Comparison of ENCODE assay signal across 8 cellular contexts in genomic region chr5:43105369-43106289, GRCh38. TPM values are rescaled to one million over a fixed set of nuclear protein-coding genes. Genes with fewer than 3 reads are reported as not detected.
DNase-seq lines count a peak whose midpoint lies in the region; ATAC-seq and TF ChIP-seq lines count a peak whose summit lies in the region.

No MANE protein-coding gene starts in this region.

- peak; percentile 89 for DNase-seq in NCI-H1092 (lab: John Stamatoyannopoulos, UW)
- peak; percentile 87 for DNase-seq in SK-N-SH
- peak; percentile 96 for DNase-seq in glomerular visceral epithelial cell (ENCODE audit: extremely low spot score)
- peak; percentile 94 for DNase-seq in osteocyte (ENCODE audit: extremely low spot score, unreplicated experiment)
- peak; percentile 60 for DNase-seq in thoracic aorta (ENCODE audit: low spot score)

- H3K4me2 ChIP-seq in SK-N-SH = peak overlapping the region; percentile 77

- H3K4me3 Mint-ChIP-seq in activated naive CD4-positive, alpha-beta T cell treated with anti-CD3 and anti-CD28 coated beads, Interleukin-2, amount 50 U/mL, for 24 hours = peak overlapping the region; percentile 83
- peak overlapping the region; percentile 65 for H3K4me3 Mint-ChIP-seq in osteocyte (ENCODE audit: unreplicated experiment)

- 6% methylated on average over 18 of the region's 20 CpGs for WGBS in SK-N-SH (ENCODE audit: low lambda C conversion rate)

- CTCF ChIA-PET in SK-N-SH (lab: Yijun Ruan, JAX) = interaction anchor here (0.6 to 4.3 kb wide), 54 partner anchors 8 to 402 kb away, joined by 3 to 35 read pairs (median 4); partner anchors contain the start of genes ANXA2R, HMGCS1, TMEM267 and ZNF131

- peaks cover 8% of the 10 kb centered on the region for H3F3A ChIP-seq in SK-N-SH (replicated peaks; ENCODE audit: insufficient read depth)

- H3K9me2 ChIP-seq in SK-N-SH = no peaks in the 10 kb centered on the region

- peak overlapping the region; percentile 83 for H3K27ac Mint-ChIP-seq in activated naive CD4-positive, alpha-beta T cell treated with anti-CD3 and anti-CD28 coated beads, Interleukin-2, amount 50 U/mL, for 24 hours
- H3K27ac Mint-ChIP-seq in osteocyte (ENCODE audit: unreplicated experiment) = peak overlapping the region; percentile 57

- no peaks in the 10 kb centered on the region for H3K36me3 Mint-ChIP-seq in activated naive CD4-positive, alpha-beta T cell treated with anti-CD3 and anti-CD28 coated beads, Interleukin-2, amount 50 U/mL, for 24 hours
- no peaks in the 10 kb centered on the region for H3K36me3 Mint-ChIP-seq in osteocyte (ENCODE audit: unreplicated experiment)

- peak; percentile 81 for TF ChIP-seq RAD21 in SK-N-SH (IDR thresholded peaks at IDR 0.05; ENCODE audit: low read length)

- H3K27me3 ChIP-seq in SK-N-SH (ENCODE audit: insufficient read depth) = no peaks in the 10 kb centered on the region
- H3K27me3 ChIP-seq in thoracic aorta (replicated peaks; ENCODE audit: insufficient read depth) = no peaks in the 10 kb centered on the region

- POLR2A ChIA-PET in SK-N-SH (lab: Yijun Ruan, JAX) = interaction anchor here (0.8 to 0.9 kb wide), 2 partner anchors 15 to 86 kb away, joined by 4 read pairs; partner anchors contain the start of genes NIM1K and ZNF131

- H3K4me1 ChIP-seq in SK-N-SH (ENCODE audit: control insufficient read depth in 1 of 2, insufficient read depth in 2 of 2, low read depth in 1 of 2, low read length in 1 of 2) (peaks cover 0 to 2% of the 10 kb centered on the region in 2 experiments; a peak in 1 of 4 replicates), thoracic aorta (ENCODE audit: control insufficient read depth in 1 of 2, low read depth in 2 of 2) (no peaks in the 10 kb centered on the region)

- H3K9me3 Mint-ChIP-seq in activated naive CD4-positive, alpha-beta T cell treated with anti-CD3 and anti-CD28 coated beads, Interleukin-2, amount 50 U/mL, for 24 hours = no peaks in the 10 kb centered on the region
- H3K9me3 Mint-ChIP-seq in osteocyte (ENCODE audit: unreplicated experiment) = no peaks in the 10 kb centered on the region

- H4K20me1 ChIP-seq in SK-N-SH (ENCODE audit: insufficient read depth) = no peaks in the 10 kb centered on the region

- H3K79me2 ChIP-seq in SK-N-SH (ENCODE audit: insufficient read depth) = no peaks in the 10 kb centered on the region

- peaks cover 47% of the 10 kb centered on the region for H3K4me1 Mint-ChIP-seq in activated naive CD4-positive, alpha-beta T cell treated with anti-CD3 and anti-CD28 coated beads, Interleukin-2, amount 50 U/mL, for 24 hours
- H3K4me1 Mint-ChIP-seq in osteocyte (ENCODE audit: unreplicated experiment) = peaks cover 12% of the 10 kb centered on the region

- TF ChIP-seq CTCF in GM12801 (IDR thresholded peaks at IDR 0.05; ENCODE audit: extremely low read depth, insufficient read length) (peak; percentile 100), SK-N-SH (IDR thresholded peaks at IDR 0.05) (peak; percentile 100), osteocyte (IDR thresholded peaks at IDR 0.05) (peak; percentile 100), thoracic aorta (IDR thresholded peaks at IDR 0.05) (peak; percentile 98)

- peak overlapping the region; percentile 56 to 65 for H3K27ac ChIP-seq in SK-N-SH (ENCODE audit: low read depth in 2 of 2, low read length in 1 of 2)
- H3K27ac ChIP-seq in thoracic aorta = no peak overlapping the region

- H2AFZ ChIP-seq in SK-N-SH (ENCODE audit: low read depth) = peak overlapping the region; percentile 89

- H3K4me3 ChIP-seq in SK-N-SH (ENCODE audit: low read depth in 2 of 2, low read length in 1 of 2) (peak overlapping the region; percentile 45 to 64), thoracic aorta (peak overlapping the region; percentile 71)

- no peaks in the 10 kb centered on the region for H3K36me3 ChIP-seq in SK-N-SH (replicated peaks in 1 of 2; ENCODE audit: control insufficient read depth in 1 of 2, insufficient read depth in 2 of 2, low read length in 1 of 2)
- no peaks in the 10 kb centered on the region for H3K36me3 ChIP-seq in thoracic aorta

- no peaks in the 10 kb centered on the region for H3K9me3 ChIP-seq in SK-N-SH
- H3K9me3 ChIP-seq in thoracic aorta = no peaks in the 10 kb centered on the region

- no peaks in the 10 kb centered on the region for H3K27me3 Mint-ChIP-seq in activated naive CD4-positive, alpha-beta T cell treated with anti-CD3 and anti-CD28 coated beads, Interleukin-2, amount 50 U/mL, for 24 hours
- no peaks in the 10 kb centered on the region for H3K27me3 Mint-ChIP-seq in osteocyte (ENCODE audit: unreplicated experiment)

- no peak overlapping the region for H3K9ac ChIP-seq in SK-N-SH

- TF ChIP-seq EP300 in SK-N-SH (IDR thresholded peaks at IDR 0.05; ENCODE audit: borderline replicate concordance in 1 of 2, low read depth in 1 of 2, low read length in 1 of 2) = no peak

- ATAC-seq in HG02623 (IDR thresholded peaks at IDR 0.05; ENCODE audit: unreplicated experiment) = peak; percentile 98
- peak; percentile 94 for ATAC-seq in thoracic aorta (ENCODE audit: insufficient number of reproducible peaks, low FRiP score, low read depth)

TF ChIP-seq in SK-N-SH, 30 proteins besides CTCF, POLR2A, EP300 and RAD21 (continues in another document):
- no peak for TF ChIP-seq TCF12 (IDR thresholded peaks at IDR 0.05)
- no peak for TF ChIP-seq ELF1 (IDR thresholded peaks at IDR 0.05)
- no peak for TF ChIP-seq RFX5 (IDR thresholded peaks at IDR 0.05; ENCODE audit: low read length)
- TF ChIP-seq REST (IDR thresholded peaks at IDR 0.05; ENCODE audit: low read depth, low read length) = peak; percentile 45; the same call in 1 of the 2 replicates
- no peak for TF ChIP-seq TEAD4 (IDR thresholded peaks at IDR 0.05; ENCODE audit: borderline replicate concordance, insufficient read depth)
- TF ChIP-seq MAX (IDR thresholded peaks at IDR 0.05; ENCODE audit: low read depth) = no peak
- TF ChIP-seq NRF1 (IDR thresholded peaks at IDR 0.05; ENCODE audit: low read depth, low read length) = no peak
- TF ChIP-seq POLR2AphosphoS5 (IDR thresholded peaks at IDR 0.05; ENCODE audit: low read depth, low read length) = no peak
- peak; percentile 23 for TF ChIP-seq CHD2 (IDR thresholded peaks at IDR 0.05; ENCODE audit: low read length, partially characterized antibody)
- TF ChIP-seq ZBTB33 (IDR thresholded peaks at IDR 0.05; ENCODE audit: borderline replicate concordance, low read depth) = no peak
- no peak for TF ChIP-seq RXRA (IDR thresholded peaks at IDR 0.05; ENCODE audit: borderline replicate concordance, low read depth)
- TF ChIP-seq YY1 (IDR thresholded peaks at IDR 0.05; ENCODE audit: low read depth) = no peak; the same call in 1 of the 2 replicates
- no peak for TF ChIP-seq USF1 (IDR thresholded peaks at IDR 0.05; ENCODE audit: borderline replicate concordance, low read depth)
- TF ChIP-seq FOXM1 (IDR thresholded peaks at IDR 0.05; ENCODE audit: low read depth) = no peak

RNA-seq across cellular contexts. Expression of gene ZNF131, which starts 15.1 kb away (rescaled TPM):
- 17.2 and 22.9 TPM in 2 replicates for polyA plus RNA-seq in SK-N-SH (2012; rRNA removed)
- polyA plus RNA-seq in SK-N-SH (2012; cell fraction: cytosol; rRNA removed) = 25.3 and 25.6 TPM in 2 replicates
- 20.2 and 35.9 TPM in 2 replicates for polyA plus RNA-seq in SK-N-SH (2012; cell fraction: nucleus; rRNA removed)
- total RNA-seq in osteocyte (39.1 and 44.1 TPM in 2 replicates), thoracic aorta (10 to 100 TPM; 22.5 to 35.4 TPM)

Comparison
In these comparisons a context has a peak if more than half of its experiments do, and no peak if none do; other contexts are left out.
1. H3K27ac ChIP-seq: peak in SK-N-SH (2 of 2); none in thoracic aorta (0 of 2).
2. Peak in every context shown above with its lines, with median percentiles within 50 percentile points of each other: CTCF ChIP-seq and DNase-seq.